In genomic region chr5:137148656-137149055, GRCh38 we compare ENCODE assay signal across 28 cellular contexts.
"Had no signal": no experiment of that assay in that cellular context is flagged by ENCODE, and none has a peak within 500 bp of the region (broad histone marks: within the 10 kb centered on the region; RNA-seq: fewer than 3 reads in every experiment).

No MANE protein-coding gene starts in this region.

- DNase-seq: activated CD4-positive, alpha-beta memory T cell treated with anti-CD3 and anti-CD28 coated beads, Interleukin-2, amount 10 ng/mL, durations not matched to agents 7 days and 5 days; activated CD4-positive, alpha-beta T cell treated with anti-CD3 and anti-CD28 coated beads for 1 hour; activated CD4-positive, alpha-beta T cell treated with anti-CD3 and anti-CD28 coated beads, Interleukin-2, amount 10 ng/mL, durations not matched to agents 7 days and 5 days; activated CD8-positive, alpha-beta memory T cell treated with anti-CD3 and anti-CD28 coated beads, Interleukin-2, amount 50 U/mL, for 48 hours; activated gamma-delta T cell treated with Interleukin-2 at 50 U/mL for 16 hours; activated T-cell treated with anti-CD3 and anti-CD28 coated beads, Interleukin-2, amount 50 U/mL, for 4 hours; body of pancreas; cerebellar nuclear complex; colonic mucosa; effector CD8-positive, alpha-beta T cell; islet precursor cell; left ventricle myocardium superior; natural killer cell; posterior cingulate gyrus; right cardiac atrium; stimulated activated CD4-positive, alpha-beta T cell treated with anti-CD3 and anti-CD28 coated beads, Interleukin-4, amount 100 ng/mL, for 24 hours; stimulated activated naive CD8-positive, alpha-beta T cell treated with anti-CD3 and anti-CD28 coated beads, Interleukin-15, amount 100 ng/mL, for 72 hours; substantia nigra; T-helper 17 cell; T1000; uterus had no signal

- H3K9me3 Mint-ChIP-seq: activated CD4-positive, alpha-beta memory T cell treated with anti-CD3 and anti-CD28 coated beads, Interleukin-2, amount 10 ng/mL, durations not matched to agents 7 days and 5 days; activated CD4-positive, alpha-beta T cell treated with anti-CD3 and anti-CD28 coated beads, Interleukin-2, amount 10 ng/mL, durations not matched to agents 7 days and 5 days; activated naive CD4-positive, alpha-beta T cell treated with anti-CD3 and anti-CD28 coated beads, Interleukin-2, amount 50 U/mL, for 24 hours; activated T-cell treated with anti-CD3 and anti-CD28 coated beads, Interleukin-2, amount 50 U/mL, for 4 hours; activated T-helper 17 cell treated with anti-CD3 and anti-CD28 coated beads, Interleukin-2, amount 50 U/mL, for 72 hours; mesothelial cell of epicardium; stimulated activated memory B cell treated with anti-CD40 and anti-IgM and Interleukin-4, amounts not matched to agents 10 μg/mL and 1 μg/mL and 100 μg/mL, for 72 hours; type B pancreatic cell had no signal

- H3K4me3 ChIP-seq: body of pancreas, cardiac muscle cell, colonic mucosa, hepatocyte, uterus had no signal

- H3K4me1 ChIP-seq: body of pancreas, colonic mucosa, uterus had no signal

- H3K27ac Mint-ChIP-seq: activated CD4-positive, alpha-beta memory T cell treated with anti-CD3 and anti-CD28 coated beads, Interleukin-2, amount 10 ng/mL, durations not matched to agents 7 days and 5 days; activated CD4-positive, alpha-beta T cell treated with anti-CD3 and anti-CD28 coated beads, Interleukin-2, amount 10 ng/mL, durations not matched to agents 7 days and 5 days; activated naive CD4-positive, alpha-beta T cell treated with anti-CD3 and anti-CD28 coated beads, Interleukin-2, amount 50 U/mL, for 24 hours; activated T-helper 17 cell treated with anti-CD3 and anti-CD28 coated beads, Interleukin-2, amount 50 U/mL, for 72 hours; mesothelial cell of epicardium; natural killer cell; stimulated activated memory B cell treated with anti-CD40 and anti-IgM and Interleukin-4, amounts not matched to agents 10 μg/mL and 1 μg/mL and 100 μg/mL, for 72 hours; stimulated activated naive CD8-positive, alpha-beta T cell treated with anti-CD3 and anti-CD28 coated beads, Interleukin-15, amount 100 ng/mL, for 72 hours; T-helper 17 cell; type B pancreatic cell had no signal

- H3K79me2 ChIP-seq: hepatocyte had no signal

- H3K27me3 ChIP-seq: body of pancreas, cardiac muscle cell, colonic mucosa, hepatocyte, uterus had no signal

- H3K4me2 ChIP-seq: hepatocyte had no signal

- H3K27ac ChIP-seq: body of pancreas, cardiac muscle cell, colonic mucosa, hepatocyte, uterus had no signal

- ATAC-seq: activated T-cell treated with anti-CD3 and anti-CD28 coated beads, Interleukin-2, amount 50 U/mL, for 4 hours; activated T-helper 17 cell treated with anti-CD3 and anti-CD28 coated beads, Interleukin-2, amount 50 U/mL, for 72 hours; body of pancreas; left ventricle myocardium superior; natural killer cell; right cardiac atrium; stimulated activated memory B cell treated with anti-CD40 and anti-IgM and Interleukin-4, amounts not matched to agents 10 μg/mL and 1 μg/mL and 100 μg/mL, for 72 hours; stimulated activated naive CD8-positive, alpha-beta T cell treated with anti-CD3 and anti-CD28 coated beads, Interleukin-15, amount 100 ng/mL, for 72 hours; T-helper 17 cell had no signal

- H3K36me3 ChIP-seq: cardiac muscle cell, colonic mucosa, uterus had no signal

- H3K36me3 Mint-ChIP-seq: activated naive CD4-positive, alpha-beta T cell treated with anti-CD3 and anti-CD28 coated beads, Interleukin-2, amount 50 U/mL, for 24 hours; mesothelial cell of epicardium; natural killer cell; stimulated activated memory B cell treated with anti-CD40 and anti-IgM and Interleukin-4, amounts not matched to agents 10 μg/mL and 1 μg/mL and 100 μg/mL, for 72 hours; type B pancreatic cell had no signal

- H2AFZ ChIP-seq: hepatocyte had no signal

- H3K9me3 ChIP-seq: body of pancreas, colonic mucosa, uterus had no signal
